Comparison of ENCODE assay signal across 1 cellular context in the genomic region with DNA sequence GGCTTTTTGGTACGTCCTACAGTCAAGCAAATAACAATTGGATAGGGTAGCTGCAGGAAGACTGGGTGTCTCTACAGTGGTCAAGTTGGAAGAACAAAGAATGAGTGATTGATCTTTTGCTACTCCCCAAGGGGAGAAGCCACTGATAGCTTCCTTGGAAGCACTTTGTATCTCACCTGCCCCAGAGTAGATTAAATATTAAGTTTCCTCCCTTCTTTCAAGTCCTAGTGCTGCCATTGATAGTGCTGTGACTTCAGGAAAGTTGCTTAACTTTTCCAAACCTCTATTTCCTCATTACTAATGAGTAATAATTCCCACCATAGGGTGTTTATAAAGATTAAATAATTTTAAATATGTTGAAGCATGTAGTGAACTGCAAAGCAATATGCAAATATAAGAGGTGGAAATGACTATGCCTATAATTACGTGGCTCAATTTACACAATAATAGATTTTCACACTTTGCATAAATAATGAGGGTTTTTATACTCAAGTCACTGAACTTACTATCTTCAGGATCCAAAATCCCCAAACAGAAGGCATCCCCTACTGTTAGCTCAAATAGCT.
TF ChIP-seq lines count a peak whose summit lies in the region.

No MANE protein-coding gene starts in this region.

TF ChIP-seq in K562, 482 proteins besides CTCF, POLR2A, EP300 and RAD21 (continued from another document):
- TF ChIP-seq, protein P1, sequence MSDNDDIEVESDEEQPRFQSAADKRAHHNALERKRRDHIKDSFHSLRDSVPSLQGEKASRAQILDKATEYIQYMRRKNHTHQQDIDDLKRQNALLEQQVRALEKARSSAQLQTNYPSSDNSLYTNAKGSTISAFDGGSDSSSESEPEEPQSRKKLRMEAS (CRISPR knock-in tag; IDR thresholded peaks at IDR 0.05) = no peak
- TF ChIP-seq CEBPG (CRISPR knock-in tag; IDR thresholded peaks at IDR 0.05) (no peak), CEBPG (tag; conservative IDR thresholded peaks at IDR 0.05 in 1 of 2, IDR thresholded peaks at IDR 0.05 in 1 of 2) (peak; percentile 67; a peak in 3 of 4 replicates), CEBPB (tag; IDR thresholded peaks at IDR 0.05) (peak; percentile 48; the same call in 1 of the 2 replicates)
